Comparison of ENCODE assay signal across 38 cellular contexts in the genomic region with DNA sequence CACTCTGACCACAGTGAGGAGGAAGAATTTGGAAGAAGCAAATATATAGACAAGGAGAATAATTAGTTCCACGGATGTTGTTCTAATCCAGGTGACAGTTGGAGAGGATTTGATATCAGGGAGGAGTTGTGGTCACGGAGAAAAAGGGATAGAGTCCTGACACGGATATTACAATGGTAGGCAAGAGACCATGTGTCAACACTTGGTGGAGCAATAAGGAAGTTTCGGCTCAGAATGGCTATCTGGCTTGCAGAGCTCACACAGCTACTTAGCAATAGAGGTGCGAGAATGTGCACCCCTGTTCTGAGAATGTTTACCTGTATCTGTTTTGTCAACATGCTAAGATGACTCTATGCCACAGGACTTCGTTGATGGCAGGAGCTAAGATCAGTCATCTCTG. TPM values are rescaled to one million over a fixed set of nuclear protein-coding genes. Genes with fewer than 3 reads are reported as not detected.
"Had no signal": no experiment of that assay in that cellular context is flagged by ENCODE, and none has a peak within 500 bp of the region (broad histone marks: within the 10 kb centered on the region; RNA-seq: fewer than 3 reads in every experiment).

No MANE protein-coding gene starts in this region.

- H3K4me3 Mint-ChIP-seq: activated B cell treated with CpG ODN at 0.5 μM for 24 hours; activated CD8-positive, alpha-beta T cell treated with anti-CD3 and anti-CD28 coated beads for 36 hours; activated naive CD4-positive, alpha-beta T cell treated with anti-CD3 and anti-CD28 coated beads for 36 hours; activated naive CD4-positive, alpha-beta T cell treated with anti-CD3 and anti-CD28 coated beads, Interleukin-2, amount 50 U/mL, for 24 hours; activated naive CD8-positive, alpha-beta T cell treated with anti-CD3 and anti-CD28 coated beads for 36 hours; activated naive CD8-positive, alpha-beta T cell treated with anti-CD3 and anti-CD28 coated beads, Interleukin-2, amount 50 U/mL, for 24 hours; activated T-cell treated with anti-CD3 and anti-CD28 coated beads, Interleukin-2, amount 50 U/mL, for 4 hours; activated T-helper 1 cell treated with anti-CD3 and anti-CD28 coated beads, Interleukin-12 subunit alpha, Interleukin-12 subunit beta, Interleukin-2, Interleukin-4 antibody, amounts not matched to agents 30 ng/mL and 10 ng/mL and 1 ng/mL, durations not matched to agents 14 hours and 24 hours and 36 hours; brain; central memory CD8-positive, alpha-beta T cell; effector memory CD8-positive, alpha-beta T cell; T-helper 17 cell; T-helper 2 cell treated with Interferon-gamma antibody and Interleukin-4, amounts not matched to agents 5 μg/mL and 100 μg/mL, for 36 hours had no signal

- H3K36me3 Mint-ChIP-seq: activated naive CD4-positive, alpha-beta T cell treated with anti-CD3 and anti-CD28 coated beads, Interleukin-2, amount 50 U/mL, for 24 hours; activated naive CD8-positive, alpha-beta T cell treated with anti-CD3 and anti-CD28 coated beads for 36 hours; brain had no signal

- ATAC-seq: activated CD4-positive, CD25-positive, alpha-beta regulatory T cell treated with anti-CD3 and anti-CD28 coated beads, Interleukin-2, amount 50 U/mL, for 24 hours; activated CD8-positive, alpha-beta T cell treated with anti-CD3 and anti-CD28 coated beads for 36 hours; activated naive CD8-positive, alpha-beta T cell treated with anti-CD3 and anti-CD28 coated beads, Interleukin-2, amount 50 U/mL, for 24 hours; activated T-cell treated with anti-CD3 and anti-CD28 coated beads, Interleukin-2, amount 50 U/mL, for 4 hours; effector memory CD8-positive, alpha-beta T cell; foreskin keratinocyte; gastrocnemius medialis; heart left ventricle; T-helper 17 cell had no signal

- H3K27ac ChIP-seq: adrenal gland, breast epithelium, esophagus muscularis mucosa, foreskin keratinocyte, gastrocnemius medialis, heart left ventricle, WERI-Rb-1 had no signal

- H3K9me3 ChIP-seq: adrenal gland, breast epithelium, esophagus muscularis mucosa, gastrocnemius medialis, heart left ventricle had no signal

- H3K27me3 Mint-ChIP-seq: brain had no signal

- H3K27me3 ChIP-seq: adrenal gland, breast epithelium, esophagus muscularis mucosa, foreskin keratinocyte, gastrocnemius medialis, heart left ventricle had no signal

- H3K9me3 Mint-ChIP-seq: activated B cell treated with CpG ODN at 0.5 μM for 24 hours; activated CD8-positive, alpha-beta T cell treated with anti-CD3 and anti-CD28 coated beads for 36 hours; activated naive CD4-positive, alpha-beta T cell treated with anti-CD3 and anti-CD28 coated beads for 36 hours; activated naive CD4-positive, alpha-beta T cell treated with anti-CD3 and anti-CD28 coated beads, Interleukin-2, amount 50 U/mL, for 24 hours; activated naive CD8-positive, alpha-beta T cell treated with anti-CD3 and anti-CD28 coated beads for 36 hours; activated naive CD8-positive, alpha-beta T cell treated with anti-CD3 and anti-CD28 coated beads, Interleukin-2, amount 50 U/mL, for 24 hours; activated T-cell treated with anti-CD3 and anti-CD28 coated beads, Interleukin-2, amount 50 U/mL, for 4 hours; activated T-helper 1 cell treated with anti-CD3 and anti-CD28 coated beads, Interleukin-12 subunit alpha, Interleukin-12 subunit beta, Interleukin-2, Interleukin-4 antibody, amounts not matched to agents 30 ng/mL and 10 ng/mL and 1 ng/mL, durations not matched to agents 14 hours and 24 hours and 36 hours; activated T-helper 2 cell treated with anti-CD3 and anti-CD28 coated beads, Interferon-gamma antibody, Interleukin-2, Interleukin-4, amounts not matched to agents 10 μg/mL and 5 μg/mL and 100 μg/mL, durations not matched to agents 14 hours and 24 hours and 36 hours; brain; central memory CD8-positive, alpha-beta T cell; effector memory CD8-positive, alpha-beta T cell; T-helper 2 cell treated with Interferon-gamma antibody and Interleukin-4, amounts not matched to agents 5 μg/mL and 100 μg/mL, for 36 hours had no signal

- H3K4me1 Mint-ChIP-seq: activated B cell treated with CpG ODN at 0.5 μM for 24 hours; activated naive CD4-positive, alpha-beta T cell treated with anti-CD3 and anti-CD28 coated beads, Interleukin-2, amount 50 U/mL, for 24 hours; activated naive CD8-positive, alpha-beta T cell treated with anti-CD3 and anti-CD28 coated beads for 36 hours; activated naive CD8-positive, alpha-beta T cell treated with anti-CD3 and anti-CD28 coated beads, Interleukin-2, amount 50 U/mL, for 24 hours; brain; central memory CD8-positive, alpha-beta T cell; T-helper 17 cell had no signal

- H3K36me3 ChIP-seq: adrenal gland, breast epithelium, esophagus muscularis mucosa, gastrocnemius medialis, heart left ventricle, WERI-Rb-1 had no signal

- H3K4me1 ChIP-seq: adrenal gland, breast epithelium, esophagus muscularis mucosa, foreskin keratinocyte, gastrocnemius medialis, heart left ventricle had no signal

- H3K4me3 ChIP-seq: adrenal gland, breast epithelium, esophagus muscularis mucosa, gastrocnemius medialis, heart left ventricle had no signal

- DNase-seq: activated B cell treated with CpG ODN at 0.5 μM for 24 hours; activated CD4-positive, alpha-beta T cell treated with anti-CD3 and anti-CD28 coated beads for 48 hours; activated CD4-positive, alpha-beta T cell treated with anti-CD3 and anti-CD28 coated beads, Interleukin-2, amount 50 U/mL, for 1 hour; activated CD4-positive, alpha-beta T cell treated with anti-CD3 and anti-CD28 coated beads, Interleukin-2, amount 50 U/mL, for 48 hours; activated CD8-positive, alpha-beta memory T cell treated with anti-CD3 and anti-CD28 coated beads for 24 hours; activated CD8-positive, alpha-beta T cell treated with anti-CD3 and anti-CD28 coated beads for 36 hours; activated effector memory CD4-positive, alpha-beta T cell treated with anti-CD3 and anti-CD28 coated beads, Interleukin-2, amount 50 U/mL, for 16 hours; activated naive CD4-positive, alpha-beta T cell treated with anti-CD3 and anti-CD28 coated beads for 36 hours; activated naive CD8-positive, alpha-beta T cell treated with anti-CD3 and anti-CD28 coated beads for 36 hours; activated naive CD8-positive, alpha-beta T cell treated with anti-CD3 and anti-CD28 coated beads, Interleukin-2, amount 50 U/mL, for 24 hours; activated T-cell treated with anti-CD3 and anti-CD28 coated beads, Interleukin-2, amount 50 U/mL, for 4 hours; adrenal gland; amygdala; aorta; cortex of kidney; dermis blood vessel endothelial cell; effector CD4-positive, alpha-beta T cell; effector memory CD8-positive, alpha-beta T cell; erythroblast; foreskin keratinocyte; gastrocnemius medialis; glutamatergic neuron; heart left ventricle; T-helper 1 cell; T-helper 17 cell; T1000; WERI-Rb-1 had no signal

- H3K27ac Mint-ChIP-seq: activated B cell treated with CpG ODN at 0.5 μM for 24 hours; activated CD8-positive, alpha-beta T cell treated with anti-CD3 and anti-CD28 coated beads for 36 hours; activated naive CD4-positive, alpha-beta T cell treated with anti-CD3 and anti-CD28 coated beads for 36 hours; activated naive CD4-positive, alpha-beta T cell treated with anti-CD3 and anti-CD28 coated beads, Interleukin-2, amount 50 U/mL, for 24 hours; activated naive CD8-positive, alpha-beta T cell treated with anti-CD3 and anti-CD28 coated beads for 36 hours; activated naive CD8-positive, alpha-beta T cell treated with anti-CD3 and anti-CD28 coated beads, Interleukin-2, amount 50 U/mL, for 24 hours; activated T-helper 1 cell treated with anti-CD3 and anti-CD28 coated beads, Interleukin-12 subunit alpha, Interleukin-12 subunit beta, Interleukin-2, Interleukin-4 antibody, amounts not matched to agents 30 ng/mL and 10 ng/mL and 1 ng/mL, durations not matched to agents 14 hours and 24 hours and 36 hours; activated T-helper 2 cell treated with anti-CD3 and anti-CD28 coated beads, Interferon-gamma antibody, Interleukin-2, Interleukin-4, amounts not matched to agents 10 μg/mL and 5 μg/mL and 100 μg/mL, durations not matched to agents 14 hours and 24 hours and 36 hours; brain; effector memory CD8-positive, alpha-beta T cell; T-helper 17 cell; T-helper 2 cell treated with Interferon-gamma antibody and Interleukin-4, amounts not matched to agents 5 μg/mL and 100 μg/mL, for 36 hours had no signal

RNA-seq across cellular contexts. Expression of a gene that starts 10.4 kb away (rescaled TPM):
- total RNA-seq: activated B cell treated with CpG ODN at 0.5 μM for 24 hours; activated CD8-positive, alpha-beta T cell treated with anti-CD3 and anti-CD28 coated beads for 36 hours; activated naive CD4-positive, alpha-beta T cell treated with anti-CD3 and anti-CD28 coated beads for 36 hours; activated naive CD8-positive, alpha-beta T cell treated with anti-CD3 and anti-CD28 coated beads for 36 hours; activated T-cell treated with anti-CD3 and anti-CD28 coated beads, Interleukin-2, amount 50 U/mL, for 4 hours; activated T-helper 1 cell treated with anti-CD3 and anti-CD28 coated beads, Interleukin-12 subunit alpha, Interleukin-12 subunit beta, Interleukin-2, Interleukin-4 antibody, amounts not matched to agents 30 ng/mL and 10 ng/mL and 1 ng/mL, durations not matched to agents 14 hours and 24 hours and 36 hours; activated T-helper 2 cell treated with anti-CD3 and anti-CD28 coated beads, Interferon-gamma antibody, Interleukin-2, Interleukin-4, amounts not matched to agents 10 μg/mL and 5 μg/mL and 100 μg/mL, durations not matched to agents 14 hours and 24 hours and 36 hours; adrenal gland; aorta; breast epithelium; cardiac septum; cerebellum; dermis blood vessel endothelial cell; esophagus muscularis mucosa; foreskin keratinocyte; gastrocnemius medialis; heart left ventricle; T-helper 17 cell had no signal
- polyA plus RNA-seq: adrenal gland, aorta, foreskin keratinocyte, heart left ventricle had no signal

RNA-seq across cellular contexts. Expression of a gene that starts 25.5 kb away (rescaled TPM):
- total RNA-seq: activated B cell treated with CpG ODN at 0.5 μM for 24 hours; activated CD8-positive, alpha-beta T cell treated with anti-CD3 and anti-CD28 coated beads for 36 hours; activated naive CD4-positive, alpha-beta T cell treated with anti-CD3 and anti-CD28 coated beads for 36 hours; activated naive CD8-positive, alpha-beta T cell treated with anti-CD3 and anti-CD28 coated beads for 36 hours; activated T-cell treated with anti-CD3 and anti-CD28 coated beads, Interleukin-2, amount 50 U/mL, for 4 hours; activated T-helper 1 cell treated with anti-CD3 and anti-CD28 coated beads, Interleukin-12 subunit alpha, Interleukin-12 subunit beta, Interleukin-2, Interleukin-4 antibody, amounts not matched to agents 30 ng/mL and 10 ng/mL and 1 ng/mL, durations not matched to agents 14 hours and 24 hours and 36 hours; activated T-helper 2 cell treated with anti-CD3 and anti-CD28 coated beads, Interferon-gamma antibody, Interleukin-2, Interleukin-4, amounts not matched to agents 10 μg/mL and 5 μg/mL and 100 μg/mL, durations not matched to agents 14 hours and 24 hours and 36 hours; adrenal gland; aorta; breast epithelium; cardiac septum; cerebellum; dermis blood vessel endothelial cell; esophagus muscularis mucosa; foreskin keratinocyte; gastrocnemius medialis; heart left ventricle; T-helper 17 cell had no signal
- polyA plus RNA-seq: adrenal gland, aorta, foreskin keratinocyte, heart left ventricle had no signal

RNA-seq across cellular contexts. Expression of a gene that starts 34.1 kb away (rescaled TPM):
- total RNA-seq: activated B cell treated with CpG ODN at 0.5 μM for 24 hours; activated CD8-positive, alpha-beta T cell treated with anti-CD3 and anti-CD28 coated beads for 36 hours; activated naive CD4-positive, alpha-beta T cell treated with anti-CD3 and anti-CD28 coated beads for 36 hours; activated naive CD8-positive, alpha-beta T cell treated with anti-CD3 and anti-CD28 coated beads for 36 hours; activated T-cell treated with anti-CD3 and anti-CD28 coated beads, Interleukin-2, amount 50 U/mL, for 4 hours; activated T-helper 1 cell treated with anti-CD3 and anti-CD28 coated beads, Interleukin-12 subunit alpha, Interleukin-12 subunit beta, Interleukin-2, Interleukin-4 antibody, amounts not matched to agents 30 ng/mL and 10 ng/mL and 1 ng/mL, durations not matched to agents 14 hours and 24 hours and 36 hours; activated T-helper 2 cell treated with anti-CD3 and anti-CD28 coated beads, Interferon-gamma antibody, Interleukin-2, Interleukin-4, amounts not matched to agents 10 μg/mL and 5 μg/mL and 100 μg/mL, durations not matched to agents 14 hours and 24 hours and 36 hours; adrenal gland; aorta; breast epithelium; cardiac septum; cerebellum; dermis blood vessel endothelial cell; esophagus muscularis mucosa; foreskin keratinocyte; gastrocnemius medialis; heart left ventricle; T-helper 17 cell had no signal
- polyA plus RNA-seq: adrenal gland, aorta, foreskin keratinocyte, heart left ventricle had no signal

RNA-seq across cellular contexts. Expression of a gene that starts 50.3 kb away (rescaled TPM):
- total RNA-seq: activated B cell treated with CpG ODN at 0.5 μM for 24 hours; activated CD8-positive, alpha-beta T cell treated with anti-CD3 and anti-CD28 coated beads for 36 hours; activated naive CD4-positive, alpha-beta T cell treated with anti-CD3 and anti-CD28 coated beads for 36 hours; activated naive CD8-positive, alpha-beta T cell treated with anti-CD3 and anti-CD28 coated beads for 36 hours; activated T-cell treated with anti-CD3 and anti-CD28 coated beads, Interleukin-2, amount 50 U/mL, for 4 hours; activated T-helper 1 cell treated with anti-CD3 and anti-CD28 coated beads, Interleukin-12 subunit alpha, Interleukin-12 subunit beta, Interleukin-2, Interleukin-4 antibody, amounts not matched to agents 30 ng/mL and 10 ng/mL and 1 ng/mL, durations not matched to agents 14 hours and 24 hours and 36 hours; activated T-helper 2 cell treated with anti-CD3 and anti-CD28 coated beads, Interferon-gamma antibody, Interleukin-2, Interleukin-4, amounts not matched to agents 10 μg/mL and 5 μg/mL and 100 μg/mL, durations not matched to agents 14 hours and 24 hours and 36 hours; adrenal gland; aorta; breast epithelium; cardiac septum; cerebellum; dermis blood vessel endothelial cell; esophagus muscularis mucosa; foreskin keratinocyte; gastrocnemius medialis; heart left ventricle; T-helper 17 cell had no signal
- polyA plus RNA-seq: adrenal gland, aorta, foreskin keratinocyte, heart left ventricle had no signal

RNA-seq across cellular contexts. Expression of a gene that starts 53.1 kb away (rescaled TPM):
- total RNA-seq: activated B cell treated with CpG ODN at 0.5 μM for 24 hours; activated CD8-positive, alpha-beta T cell treated with anti-CD3 and anti-CD28 coated beads for 36 hours; activated naive CD4-positive, alpha-beta T cell treated with anti-CD3 and anti-CD28 coated beads for 36 hours; activated naive CD8-positive, alpha-beta T cell treated with anti-CD3 and anti-CD28 coated beads for 36 hours; activated T-cell treated with anti-CD3 and anti-CD28 coated beads, Interleukin-2, amount 50 U/mL, for 4 hours; activated T-helper 1 cell treated with anti-CD3 and anti-CD28 coated beads, Interleukin-12 subunit alpha, Interleukin-12 subunit beta, Interleukin-2, Interleukin-4 antibody, amounts not matched to agents 30 ng/mL and 10 ng/mL and 1 ng/mL, durations not matched to agents 14 hours and 24 hours and 36 hours; activated T-helper 2 cell treated with anti-CD3 and anti-CD28 coated beads, Interferon-gamma antibody, Interleukin-2, Interleukin-4, amounts not matched to agents 10 μg/mL and 5 μg/mL and 100 μg/mL, durations not matched to agents 14 hours and 24 hours and 36 hours; adrenal gland; aorta; breast epithelium; cardiac septum; cerebellum; dermis blood vessel endothelial cell; esophagus muscularis mucosa; foreskin keratinocyte; gastrocnemius medialis; heart left ventricle; T-helper 17 cell had no signal
- polyA plus RNA-seq: adrenal gland, aorta, foreskin keratinocyte, heart left ventricle had no signal
